In genomic region chr2:152175368-152176112, GRCh38 we compare ENCODE assay signal across 8 cellular contexts. TPM values are rescaled to one million over a fixed set of nuclear protein-coding genes. Genes with fewer than 3 reads are reported as not detected.
A peak's percentile ranks its signal among the peaks of the same experiment; 100 is the strongest.
DNase-seq lines count a peak whose midpoint lies in the region; ATAC-seq and TF ChIP-seq lines count a peak whose summit lies in the region.

Gene STAM2 (minus strand): TSS chr2:152175763. CDS start chr2:152175642, 121 bp downstream.

- H3K79me1 ChIP-seq in trophoblast cell (ENCODE audit: low read length): peaks cover 11% of the 10 kb centered on the region

- H3K9me3 ChIP-seq in adipocyte (ENCODE audit: control insufficient read depth, low read length): no peaks in the 10 kb centered on the region
- H3K9me3 ChIP-seq in cardiac muscle cell (ENCODE audit: low read depth): no peaks in the 10 kb centered on the region
- no peaks in the 10 kb centered on the region for H3K9me3 ChIP-seq in trophoblast cell (ENCODE audit: insufficient read depth, low read depth, low read length)
- H3K9me3 ChIP-seq in transverse colon: no peaks in the 10 kb centered on the region

- H4K91ac ChIP-seq in trophoblast cell (ENCODE audit: low read depth, low read length): peak within 1 kb of the TSS; percentile 94

- H3K23ac ChIP-seq in trophoblast cell (ENCODE audit: low read length): no peak within 1 kb of the TSS

- DNase-seq in NCI-H1417 (lab: John Stamatoyannopoulos, UW) (peak; percentile 87 to 96 (median 95)), T follicular helper cell (ENCODE audit: low read depth) (peak; percentile 80), adipocyte (ENCODE audit: low read depth) (peak; percentile 96), cardiac muscle cell (ENCODE audit: low read depth in 1 of 2, low spot score in 1 of 2) (peak; percentile 93 to 95), trophoblast cell (peak; percentile 88 to 97), transverse colon (peak; percentile 94)

- in situ Hi-C loops in transverse colon (cut with MboI; ENCODE audit: low pct_ligation_motif_present in 1 of 4, low pct_unique_long_range_greater_than_20kb in 1 of 4, low sequenced_read_pairs in 3 of 4): loop anchor here in 2 of 4 donors (25.0 kb wide), 1 partner anchor 162 kb away; the partner anchor contains the start of gene FMNL2 (in 2 of the 2)

- peaks cover 29% of the 10 kb centered on the region for H3K4me1 ChIP-seq in adipocyte (ENCODE audit: control insufficient read depth, insufficient read depth, low read length)
- peaks cover 4% of the 10 kb centered on the region for H3K4me1 ChIP-seq in cardiac muscle cell (ENCODE audit: low read depth)
- peaks cover 0 to 3% of the 10 kb centered on the region in 2 experiments for H3K4me1 ChIP-seq in trophoblast cell (ENCODE audit: control insufficient read depth in 1 of 2, insufficient read depth in 2 of 2, low read length in 2 of 2)
- H3K4me1 ChIP-seq in transverse colon: peaks cover 16 to 43% (median 39%) of the 10 kb centered on the region in 4 donors

- H3K4me2 ChIP-seq in trophoblast cell (ENCODE audit: low read length): peak within 1 kb of the TSS; percentile 72

- intact Hi-C loops in transverse colon (cut with DNase I; ENCODE audit: low total_unique reads): loop anchor here (5.0 kb wide), 1 partner anchor 457 kb away; no protein-coding TSS in a partner anchor

- H3K18ac ChIP-seq in trophoblast cell (ENCODE audit: low read length): peak within 1 kb of the TSS; percentile 95

- H3K27me3 ChIP-seq in adipocyte (replicated peaks; ENCODE audit: control insufficient read depth, insufficient read depth, low read length): no peaks in the 10 kb centered on the region
- no peaks in the 10 kb centered on the region for H3K27me3 ChIP-seq in cardiac muscle cell
- H3K27me3 ChIP-seq in trophoblast cell (ENCODE audit: insufficient read depth, low read length): no peaks in the 10 kb centered on the region
- H3K27me3 ChIP-seq in transverse colon: no peaks in the 10 kb centered on the region

- no peaks in the 10 kb centered on the region for H3K36me3 ChIP-seq in adipocyte (ENCODE audit: control insufficient read depth, insufficient read depth, low read length, severe bottlenecking)
- H3K36me3 ChIP-seq in cardiac muscle cell: no peaks in the 10 kb centered on the region
- H3K36me3 ChIP-seq in trophoblast cell (ENCODE audit: control insufficient read depth in 1 of 2, insufficient read depth in 2 of 2, low read length in 2 of 2): no peaks in the 10 kb centered on the region
- H3K36me3 ChIP-seq in transverse colon: no peaks in the 10 kb centered on the region

- H2AFZ ChIP-seq in trophoblast cell (ENCODE audit: insufficient read depth, low read length, poor library complexity): peak within 1 kb of the TSS; percentile 99

- peak; percentile 90 for TF ChIP-seq POLR2A in transverse colon (IDR thresholded peaks at IDR 0.05)

- peaks cover 7% of the 10 kb centered on the region for H3K79me2 ChIP-seq in trophoblast cell (ENCODE audit: control insufficient read depth, insufficient read depth, low read length, poor library complexity)

- TF ChIP-seq CTCF in GM12875 (IDR thresholded peaks at IDR 0.05; ENCODE audit: borderline replicate concordance, insufficient read depth, low read depth, low read length) (peak; percentile 97), cardiac muscle cell (IDR thresholded peaks at IDR 0.05; ENCODE audit: low read depth, low read length) (peak; percentile 98), transverse colon (IDR thresholded peaks at IDR 0.05) (peak; percentile 93 to 99 (median 96))

- peak; percentile 78 for ATAC-seq in HG02763 (IDR thresholded peaks at IDR 0.05; ENCODE audit: unreplicated experiment)

- TF ChIP-seq EP300 in transverse colon (IDR thresholded peaks at IDR 0.05; ENCODE audit: low read depth): no peak

- peak within 1 kb of the TSS; percentile 99 for H4K8ac ChIP-seq in trophoblast cell (ENCODE audit: low read depth, low read length)

- H2BK120ac ChIP-seq in trophoblast cell (ENCODE audit: insufficient read depth, low read length, poor library complexity): peak within 1 kb of the TSS; percentile 91

- no CpG with 5 or more reads among the region's 72 CpGs for WGBS in trophoblast cell (ENCODE audit: extremely low coverage, insufficient coverage, insufficient read length)
- 0% methylated on average over 69 of the region's 72 CpGs; no CpG with 5 or more reads in 1 of the 2 donors for WGBS in transverse colon (ENCODE audit: low coverage in 1 of 2), 2 donors

- peak within 1 kb of the TSS; percentile 45 for H2BK12ac ChIP-seq in trophoblast cell (ENCODE audit: low read length)

- H3K27ac ChIP-seq in cardiac muscle cell: peak within 1 kb of the TSS; percentile 98
- H3K27ac ChIP-seq in trophoblast cell (ENCODE audit: low read depth, low read length): peak within 1 kb of the TSS; percentile 84
- peak within 1 kb of the TSS; percentile 95 to 98 (median 96) for H3K27ac ChIP-seq in transverse colon

- H3K4me3 ChIP-seq in GM12875 (ENCODE audit: low read depth, low read length): peak within 1 kb of the TSS; percentile 71
- peak within 1 kb of the TSS; percentile 94 for H3K4me3 ChIP-seq in adipocyte (ENCODE audit: low read length)
- H3K4me3 ChIP-seq in cardiac muscle cell: peak within 1 kb of the TSS; percentile 74
- peak within 1 kb of the TSS; percentile 97 for H3K4me3 ChIP-seq in trophoblast cell (ENCODE audit: low read depth, low read length)
- H3K4me3 ChIP-seq in transverse colon: peak within 1 kb of the TSS; percentile 55 to 90 (median 86)

- no peak within 1 kb of the TSS for H2AK5ac ChIP-seq in trophoblast cell (ENCODE audit: low read length)

- H2BK5ac ChIP-seq in trophoblast cell (ENCODE audit: low read depth, low read length, poor library complexity): peak within 1 kb of the TSS; percentile 96

- H4K12ac ChIP-seq in trophoblast cell (ENCODE audit: low read depth, low read length): peak within 1 kb of the TSS; percentile 98

- H3K14ac ChIP-seq in trophoblast cell (ENCODE audit: low read length): peak within 1 kb of the TSS; percentile 98

- peak within 1 kb of the TSS; percentile 81 for H3K4ac ChIP-seq in trophoblast cell (ENCODE audit: low read depth, low read length)

- H3K9ac ChIP-seq in adipocyte (ENCODE audit: low read length) (peak within 1 kb of the TSS; percentile 98), trophoblast cell (ENCODE audit: low read length) (peak within 1 kb of the TSS; percentile 95)

RNA-seq across cellular contexts. Expression of gene STAM2, which starts in this region (rescaled TPM):
- 11.6 and 21.0 TPM in 2 replicates for total RNA-seq in cardiac muscle cell
- 4.5 and 8.3 TPM in 2 replicates for polyA plus RNA-seq in cardiac muscle cell
- polyA plus RNA-seq in trophoblast cell (2013): 18.7 and 19.3 TPM in 2 replicates
- 10 to 100 TPM; 17.1 to 57.2 (median 38.1) TPM for total RNA-seq in transverse colon

Comparison
In these comparisons a context has a peak if more than half of its experiments do, and no peak if none do; other contexts are left out.
1. Peak in every context shown above with its lines: DNase-seq, ATAC-seq, H3K4me3 ChIP-seq and H3K27ac ChIP-seq.